Comparison of ENCODE assay signal across 28 cellular contexts in the genomic region with DNA sequence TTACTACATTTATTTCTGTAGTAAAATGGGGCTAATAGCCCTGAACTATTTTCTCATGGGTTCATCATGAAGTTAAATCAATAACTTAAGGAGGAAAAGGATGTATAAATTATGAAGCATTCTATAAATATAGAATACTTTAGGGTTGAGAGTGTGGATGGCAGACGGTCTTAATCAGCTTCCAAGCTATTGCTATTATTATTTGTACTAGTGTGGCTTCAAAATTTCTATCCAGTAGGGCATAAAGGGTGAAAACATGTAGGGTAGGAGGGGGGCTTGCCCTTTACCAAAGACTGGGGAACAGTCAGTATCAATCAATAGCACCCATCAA. TPM values are rescaled to one million over a fixed set of nuclear protein-coding genes. Genes with fewer than 3 reads are reported as not detected.
DNase-seq lines count a peak whose midpoint lies in the region; FAIRE-seq and TF ChIP-seq lines count a peak whose summit lies in the region.
"Had no signal": no experiment of that assay in that cellular context is flagged by ENCODE, and none has a peak within 500 bp of the region (broad histone marks: within the 10 kb centered on the region; RNA-seq: fewer than 3 reads in every experiment).

No MANE protein-coding gene starts in this region.

- H3K4me3 ChIP-seq in left ventricle myocardium inferior = no peak overlapping the region
- no peak overlapping the region for H3K4me3 ChIP-seq in keratinocyte (ENCODE audit: control insufficient read depth in 2 of 3, extremely low read depth in 1 of 3, insufficient read depth in 2 of 3, low read depth in 1 of 3, low read length in 3 of 3)
- H3K4me3 ChIP-seq: adrenal gland, body of pancreas, hepatocyte, right atrium auricular region, SK-N-MC, thoracic aorta had no signal

- peak overlapping the region; percentile 73 for H3K4me2 ChIP-seq in keratinocyte (ENCODE audit: control insufficient read depth, extremely low read depth, insufficient read depth, low read depth, low read length)
- H3K4me2 ChIP-seq: hepatocyte had no signal

- intact Hi-C loops in left ventricle myocardium inferior (cut with micrococcal nuclease) (no loop called here), cardiac septum (cut with DNase I) (no loop called here)
- intact Hi-C loops in activated T-helper 1 cell treated with anti-CD3 and anti-CD28 coated beads, Interleukin-12 subunit alpha, Interleukin-12 subunit beta, Interleukin-2, Interleukin-4 antibody, amounts not matched to agents 30 ng/mL and 10 ng/mL and 1 ng/mL, durations not matched to agents 14 hours and 24 hours and 36 hours (cut with micrococcal nuclease) = no loop called here

- no peak for TF ChIP-seq CTCF in left ventricle myocardium inferior (IDR thresholded peaks at IDR 0.05; ENCODE audit: borderline replicate concordance)
- no peak for TF ChIP-seq CTCF in keratinocyte (optimal IDR thresholded peaks at IDR 0.05 in 1 of 3, IDR thresholded peaks at IDR 0.05 in 1 of 3, conservative IDR thresholded peaks at IDR 0.05 in 1 of 3; ENCODE audit: extremely low read depth in 1 of 3, insufficient read depth in 2 of 3, low read length in 3 of 3)
- no peak for TF ChIP-seq CTCF in osteocyte (IDR thresholded peaks at IDR 0.05)
- no peak for TF ChIP-seq CTCF in endothelial cell (IDR thresholded peaks at IDR 0.05; ENCODE audit: unreplicated experiment)

- H3K4me1 ChIP-seq in left ventricle myocardium inferior (peaks cover 28% of the 10 kb centered on the region), keratinocyte (ENCODE audit: control insufficient read depth, extremely low read depth, insufficient read depth, low read length) (peaks cover 25% of the 10 kb centered on the region)
- H3K4me1 ChIP-seq: parathyroid adenoma had no signal

- DNase-seq in left ventricle myocardium inferior = no peak
- no peak for DNase-seq in cardiac septum (ENCODE audit: low spot score)
- DNase-seq in keratinocyte (ENCODE audit: low read depth, low spot score) = no peak
- no peak for DNase-seq in osteocyte (ENCODE audit: extremely low spot score, unreplicated experiment)
- no peak for DNase-seq in endothelial cell (ENCODE audit: low spot score)
- no peak for DNase-seq in stimulated activated CD4-positive, alpha-beta T cell treated with anti-CD3 and anti-CD28 coated beads, Interleukin-4, amount 100 ng/mL, for 24 hours
- DNase-seq in activated T-helper 1 cell treated with anti-CD3 and anti-CD28 coated beads, Interleukin-12 subunit alpha, Interleukin-12 subunit beta, Interleukin-2, Interleukin-4 antibody, amounts not matched to agents 30 ng/mL and 10 ng/mL and 1 ng/mL, durations not matched to agents 14 hours and 24 hours and 36 hours (ENCODE audit: low spot score) = no peak
- DNase-seq in midbrain (lab: John Stamatoyannopoulos, UW) = no peak
- DNase-seq: activated CD4-positive, alpha-beta T cell treated with anti-CD3 and anti-CD28 coated beads, Interleukin-2, amount 50 U/mL, for 4 hours; activated naive CD4-positive, alpha-beta T cell treated with anti-CD3 and anti-CD28 coated beads for 36 hours; activated T-cell treated with anti-CD3 and anti-CD28 coated beads, Interleukin-2, amount 50 U/mL, for 72 hours; CD8-positive, alpha-beta memory T cell; NCI-H1417 treated with DMSO at 0.1 percent for 48 hours; NCI-H2081 treated with DMSO at 0.1 percent for 48 hours; nephron progenitor cell; RPMI8226; stimulated activated naive CD4-positive, alpha-beta T cell treated with Interleukin-2 at 50 U/mL for 16 hours had no signal

- no peaks in the 10 kb centered on the region for H4K20me1 ChIP-seq in keratinocyte (ENCODE audit: control insufficient read depth, extremely low read depth, insufficient read depth, low read length)

- no peaks in the 10 kb centered on the region for H3K79me2 ChIP-seq in keratinocyte (ENCODE audit: control insufficient read depth, insufficient read depth, low read length)
- H3K79me2 ChIP-seq: hepatocyte, parathyroid adenoma had no signal

- peak overlapping the region; percentile 22 for H2AFZ ChIP-seq in keratinocyte (ENCODE audit: control insufficient read depth, low read length)
- H2AFZ ChIP-seq: hepatocyte had no signal

- H3K36me3 Mint-ChIP-seq in osteocyte (ENCODE audit: unreplicated experiment) (no peaks in the 10 kb centered on the region), endothelial cell (ENCODE audit: low read depth, unreplicated experiment) (no peaks in the 10 kb centered on the region)
- no peaks in the 10 kb centered on the region for H3K36me3 Mint-ChIP-seq in activated T-helper 1 cell treated with anti-CD3 and anti-CD28 coated beads, Interleukin-12 subunit alpha, Interleukin-12 subunit beta, Interleukin-2, Interleukin-4 antibody, amounts not matched to agents 30 ng/mL and 10 ng/mL and 1 ng/mL, durations not matched to agents 14 hours and 24 hours and 36 hours (ENCODE audit: low read depth)
- H3K36me3 Mint-ChIP-seq: CD8-positive, alpha-beta memory T cell had no signal

- peak overlapping the region; percentile 74 for H3K27ac ChIP-seq in left ventricle myocardium inferior (replicated peaks)
- peak overlapping the region; percentile 88 for H3K27ac ChIP-seq in keratinocyte (ENCODE audit: control insufficient read depth, insufficient read depth, low read length)
- H3K27ac ChIP-seq: body of pancreas, hepatocyte, parathyroid adenoma, SK-N-MC, thoracic aorta had no signal

- dilution Hi-C loops in keratinocyte (cut with MboI; ENCODE audit: extremely low pct_ligation_motif_present, low sequenced_read_pairs) = no loop called here

- no peaks in the 10 kb centered on the region for H3K27me3 ChIP-seq in left ventricle myocardium inferior (ENCODE audit: low read depth)
- no peaks in the 10 kb centered on the region for H3K27me3 ChIP-seq in keratinocyte (ENCODE audit: control insufficient read depth, extremely low read depth, insufficient read depth, low read length)
- H3K27me3 ChIP-seq: adrenal gland, body of pancreas, hepatocyte, right atrium auricular region had no signal

- H3K4me3 Mint-ChIP-seq in osteocyte (ENCODE audit: unreplicated experiment) (no peak overlapping the region), endothelial cell (ENCODE audit: unreplicated experiment) (no peak overlapping the region)
- no peak overlapping the region for H3K4me3 Mint-ChIP-seq in activated T-helper 1 cell treated with anti-CD3 and anti-CD28 coated beads, Interleukin-12 subunit alpha, Interleukin-12 subunit beta, Interleukin-2, Interleukin-4 antibody, amounts not matched to agents 30 ng/mL and 10 ng/mL and 1 ng/mL, durations not matched to agents 14 hours and 24 hours and 36 hours
- H3K4me3 Mint-ChIP-seq: activated naive CD4-positive, alpha-beta T cell treated with anti-CD3 and anti-CD28 coated beads for 36 hours; activated T-cell treated with anti-CD3 and anti-CD28 coated beads, Interleukin-2, amount 50 U/mL, for 72 hours; CD8-positive, alpha-beta memory T cell had no signal

- no peak overlapping the region for H3K9ac ChIP-seq in keratinocyte (ENCODE audit: control insufficient read depth, extremely low read depth, insufficient read depth, low read length)
- H3K9ac ChIP-seq: parathyroid adenoma had no signal

- H3K27ac Mint-ChIP-seq in osteocyte (ENCODE audit: unreplicated experiment) (peak overlapping the region; percentile 82), endothelial cell (ENCODE audit: unreplicated experiment) (no peak overlapping the region)
- H3K27ac Mint-ChIP-seq in activated T-helper 1 cell treated with anti-CD3 and anti-CD28 coated beads, Interleukin-12 subunit alpha, Interleukin-12 subunit beta, Interleukin-2, Interleukin-4 antibody, amounts not matched to agents 30 ng/mL and 10 ng/mL and 1 ng/mL, durations not matched to agents 14 hours and 24 hours and 36 hours = no peak overlapping the region
- H3K27ac Mint-ChIP-seq: activated naive CD4-positive, alpha-beta T cell treated with anti-CD3 and anti-CD28 coated beads for 36 hours; activated T-cell treated with anti-CD3 and anti-CD28 coated beads, Interleukin-2, amount 50 U/mL, for 72 hours had no signal

- H3K36me3 ChIP-seq in left ventricle myocardium inferior (no peaks in the 10 kb centered on the region), keratinocyte (ENCODE audit: control insufficient read depth in 2 of 2, extremely low read depth in 1 of 2, insufficient read depth in 2 of 2, low read length in 2 of 2) (no peaks in the 10 kb centered on the region)
- H3K36me3 ChIP-seq: adrenal gland, right atrium auricular region, thoracic aorta had no signal

- H3K9me3 ChIP-seq in left ventricle myocardium inferior (replicated peaks) (no peaks in the 10 kb centered on the region), keratinocyte (ENCODE audit: control insufficient read depth, low read depth, low read length) (no peaks in the 10 kb centered on the region)
- H3K9me3 ChIP-seq: adrenal gland, body of pancreas, right atrium auricular region, thoracic aorta had no signal

- no peaks in the 10 kb centered on the region for H3K9me3 Mint-ChIP-seq in osteocyte (ENCODE audit: unreplicated experiment)
- H3K9me3 Mint-ChIP-seq in endothelial cell (ENCODE audit: unreplicated experiment) = no peaks in the 10 kb centered on the region
- no peaks in the 10 kb centered on the region for H3K9me3 Mint-ChIP-seq in activated T-helper 1 cell treated with anti-CD3 and anti-CD28 coated beads, Interleukin-12 subunit alpha, Interleukin-12 subunit beta, Interleukin-2, Interleukin-4 antibody, amounts not matched to agents 30 ng/mL and 10 ng/mL and 1 ng/mL, durations not matched to agents 14 hours and 24 hours and 36 hours
- H3K9me3 Mint-ChIP-seq: activated naive CD4-positive, alpha-beta T cell treated with anti-CD3 and anti-CD28 coated beads for 36 hours; activated T-cell treated with anti-CD3 and anti-CD28 coated beads, Interleukin-2, amount 50 U/mL, for 72 hours; CD8-positive, alpha-beta memory T cell had no signal

- H3K27me3 Mint-ChIP-seq in osteocyte (ENCODE audit: unreplicated experiment) (no peaks in the 10 kb centered on the region), endothelial cell (ENCODE audit: unreplicated experiment) (peaks cover 4% of the 10 kb centered on the region)
- H3K27me3 Mint-ChIP-seq in activated T-helper 1 cell treated with anti-CD3 and anti-CD28 coated beads, Interleukin-12 subunit alpha, Interleukin-12 subunit beta, Interleukin-2, Interleukin-4 antibody, amounts not matched to agents 30 ng/mL and 10 ng/mL and 1 ng/mL, durations not matched to agents 14 hours and 24 hours and 36 hours (ENCODE audit: insufficient read depth) = peaks cover 15% of the 10 kb centered on the region

- peaks cover 26% of the 10 kb centered on the region for H3K4me1 Mint-ChIP-seq in osteocyte (ENCODE audit: unreplicated experiment)
- H3K4me1 Mint-ChIP-seq in endothelial cell (ENCODE audit: unreplicated experiment) = peaks cover 7% of the 10 kb centered on the region
- H3K4me1 Mint-ChIP-seq in activated T-helper 1 cell treated with anti-CD3 and anti-CD28 coated beads, Interleukin-12 subunit alpha, Interleukin-12 subunit beta, Interleukin-2, Interleukin-4 antibody, amounts not matched to agents 30 ng/mL and 10 ng/mL and 1 ng/mL, durations not matched to agents 14 hours and 24 hours and 36 hours (ENCODE audit: low read depth) = no peaks in the 10 kb centered on the region

- H3K9me1 ChIP-seq in keratinocyte (ENCODE audit: control insufficient read depth, extremely low read depth, insufficient read depth, low read length) = no peaks in the 10 kb centered on the region

- no peak for FAIRE-seq in keratinocyte (lab: Jason Lieb, UNC)
- FAIRE-seq: A204.1, GM12892, H54, HTR-8/SVneo had no signal

RNA-seq across cellular contexts. Expression of a gene that starts 26.4 kb away (rescaled TPM):
- 26.0 TPM for total RNA-seq in left ventricle myocardium inferior
- 32.7 TPM for total RNA-seq in cardiac septum
- polyA plus RNA-seq in keratinocyte = 25.2 to 32.4 TPM (median 30.1 TPM) in 3 replicates
- polyA plus RNA-seq in keratinocyte (2011; ENCODE audit: low read depth) = 43.2 TPM
- 21.2 and 25.9 TPM in 2 replicates for polyA plus RNA-seq in keratinocyte (2011; cell fraction: cytosol; rRNA removed)
- 50.0 and 52.1 TPM in 2 replicates for polyA plus RNA-seq in keratinocyte (2011; cell fraction: nucleus; rRNA removed)
- polyA plus RNA-seq in keratinocyte (2012; ENCODE audit: low replicate concordance) = 21.6 and 30.5 TPM in 2 replicates
- 33.1 to 75.5 TPM (median 60.5 TPM) in 3 replicates for polyA minus RNA-seq in keratinocyte
- polyA minus RNA-seq in keratinocyte (2011; cell fraction: cytosol; rRNA and poly(A)+ RNA removed) = 24.9 TPM
- 40.2 and 54.8 TPM in 2 replicates for polyA minus RNA-seq in keratinocyte (2011; cell fraction: nucleus; rRNA and poly(A)+ RNA removed)
- 68.5 and 70.7 TPM in 2 replicates for total RNA-seq in osteocyte
- total RNA-seq in endothelial cell (ENCODE audit: unreplicated experiment) = 54.1 TPM
- total RNA-seq in activated T-helper 1 cell treated with anti-CD3 and anti-CD28 coated beads, Interleukin-12 subunit alpha, Interleukin-12 subunit beta, Interleukin-2, Interleukin-4 antibody, amounts not matched to agents 30 ng/mL and 10 ng/mL and 1 ng/mL, durations not matched to agents 14 hours and 24 hours and 36 hours = 57.0 and 59.8 TPM in 2 replicates

RNA-seq across cellular contexts. Expression of a gene that starts 58.5 kb away (rescaled TPM):
- total RNA-seq in left ventricle myocardium inferior = 7.1 TPM
- total RNA-seq in cardiac septum = 4.4 TPM
- 36.5 to 49.1 TPM (median 43.1 TPM) in 3 replicates for polyA plus RNA-seq in keratinocyte
- polyA plus RNA-seq in keratinocyte (2011; ENCODE audit: low read depth) = 9.5 TPM
- 28.9 and 46.0 TPM in 2 replicates for polyA plus RNA-seq in keratinocyte (2011; cell fraction: cytosol; rRNA removed)
- 61.6 and 68.3 TPM in 2 replicates for polyA plus RNA-seq in keratinocyte (2011; cell fraction: nucleus; rRNA removed)
- polyA plus RNA-seq in keratinocyte (2012; ENCODE audit: low replicate concordance) = 40.7 and 45.9 TPM in 2 replicates
- polyA minus RNA-seq in keratinocyte = 21.7 to 43.7 TPM (median 36.6 TPM) in 3 replicates
- 32.8 TPM for polyA minus RNA-seq in keratinocyte (2011; cell fraction: cytosol; rRNA and poly(A)+ RNA removed)
- polyA minus RNA-seq in keratinocyte (2011; cell fraction: nucleus; rRNA and poly(A)+ RNA removed) = 26.6 and 27.1 TPM in 2 replicates
- 17.2 and 19.3 TPM in 2 replicates for total RNA-seq in osteocyte
- total RNA-seq in endothelial cell (ENCODE audit: unreplicated experiment) = 35.7 TPM
- 3.2 and 4.0 TPM in 2 replicates for total RNA-seq in activated T-helper 1 cell treated with anti-CD3 and anti-CD28 coated beads, Interleukin-12 subunit alpha, Interleukin-12 subunit beta, Interleukin-2, Interleukin-4 antibody, amounts not matched to agents 30 ng/mL and 10 ng/mL and 1 ng/mL, durations not matched to agents 14 hours and 24 hours and 36 hours
